Comparison of ENCODE assay signal across 31 cellular contexts in the genomic region with DNA sequence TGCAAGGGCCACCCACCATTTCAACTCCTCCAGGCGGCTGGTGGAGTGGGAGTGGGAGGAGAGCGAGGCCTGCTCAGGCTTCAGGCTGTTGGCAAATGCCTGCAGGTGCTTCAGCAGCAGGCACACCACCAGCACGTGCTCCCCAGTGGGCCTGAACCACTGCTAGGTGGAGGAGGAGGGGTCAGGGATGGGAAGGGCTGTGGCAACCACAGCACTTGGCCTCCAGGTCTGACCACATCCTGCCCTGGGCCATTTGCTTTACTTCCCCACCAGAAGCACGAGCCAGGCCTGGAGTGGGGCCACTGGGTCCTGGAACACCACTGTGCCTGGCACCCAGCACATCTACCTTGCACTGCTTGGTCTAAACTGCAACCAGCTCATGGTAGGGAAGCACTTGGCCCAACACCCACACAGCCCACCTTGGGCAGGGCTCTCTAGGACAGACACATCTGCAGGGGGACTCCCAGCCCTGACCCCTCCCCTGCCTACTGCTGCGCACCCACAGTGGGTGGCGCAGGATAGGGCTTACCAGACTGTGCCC. TPM values are rescaled to one million over a fixed set of nuclear protein-coding genes. Genes with fewer than 3 reads are reported as not detected.
A peak's percentile ranks its signal among the peaks of the same experiment; 100 is the strongest.
DNase-seq lines count a peak whose midpoint lies in the region; ATAC-seq lines count a peak whose summit lies in the region.
"Had no signal": no experiment of that assay in that cellular context is flagged by ENCODE, and none has a peak within 500 bp of the region (broad histone marks: within the 10 kb centered on the region; RNA-seq: fewer than 3 reads in every experiment).

No MANE protein-coding gene starts in this region.

- ATAC-seq in HG03432 (IDR thresholded peaks at IDR 0.05; ENCODE audit: unreplicated experiment) = no peak
- ATAC-seq: activated CD4-positive, alpha-beta T cell treated with anti-CD3 and anti-CD28 coated beads for 36 hours; heart right ventricle; lower lobe of right lung; naive thymus-derived CD4-positive, alpha-beta T cell; PC-3 had no signal

- peak; percentile 71 for DNase-seq in GF-D8 (lab: John Stamatoyannopoulos, UW)
- DNase-seq in HT1080 (ENCODE audit: low read depth) = peak; percentile 64
- peak; percentile 67 for DNase-seq in UCSD-AML1 (lab: John Stamatoyannopoulos, UW; ENCODE audit: unreplicated experiment)
- DNase-seq in posterior vena cava (ENCODE audit: low spot score) = peak; percentile 74
- DNase-seq in amniotic stem cell (lab: John Stamatoyannopoulos, UW) = no peak
- DNase-seq in NCI-H2081 (lab: John Stamatoyannopoulos, UW) = no peak
- DNase-seq: activated CD4-positive, alpha-beta T cell treated with anti-CD3 and anti-CD28 coated beads for 36 hours; activated T-cell treated with anti-CD3 and anti-CD28 coated beads for 4 hours; amygdala; brain microvascular endothelial cell; heart right ventricle; lower lobe of right lung; MV-4-11; naive thymus-derived CD4-positive, alpha-beta T cell; NCI-H146; NCI-H446 treated with DMSO at 0.1 percent for 48 hours; NCI-H774; occipital lobe; PC-3; sigmoid colon; SK-N-SH; stimulated activated CD4-positive, alpha-beta T cell treated with anti-CD3 and anti-CD28 coated beads, Interleukin-4, amount 100 ng/mL, for 1 hour; substantia nigra had no signal

- intact Hi-C loops in posterior vena cava (cut with DNase I) = no loop called here

RNA-seq across cellular contexts. Expression of gene TUBA3C, which starts 26.2 kb away (rescaled TPM):
- 186 and 189 TPM in 2 replicates for total RNA-seq in HT1080 (2014; rRNA removed; shearing (Covaris generic))
- 78.6 and 99.2 TPM in 2 replicates for polyA plus RNA-seq in HT1080 (2015; cell fraction: cytosol; rRNA removed)
- polyA plus RNA-seq in HT1080 (2015; cell fraction: nucleus; rRNA removed) = 78.0 and 85.9 TPM in 2 replicates
- total RNA-seq in posterior vena cava = not detected
- total RNA-seq: activated CD4-positive, alpha-beta T cell treated with anti-CD3 and anti-CD28 coated beads for 36 hours; Caco-2; cerebellum; frontal cortex; H1; lower lobe of right lung; naive thymus-derived CD4-positive, alpha-beta T cell; occipital lobe; PC-3; pulmonary artery endothelial cell; sigmoid colon; T-helper 2 cell treated with Interferon-gamma antibody and Interleukin-4, amounts not matched to agents 100 ng/mL and 5 ng/mL, for 36 hours; upper lobe of left lung had no signal
- polyA plus RNA-seq: H1; naive thymus-derived CD4-positive, alpha-beta T cell; sigmoid colon had no signal

Comparison
In these comparisons a context has a peak if more than half of its experiments do, and no peak if none do; other contexts are left out.
1. DNase-seq: peak in GF-D8 (single experiment), HT1080 (single experiment), UCSD-AML1 (single experiment) and posterior vena cava (single experiment); none in amniotic stem cell (single experiment) and NCI-H2081 (0 of 2).
2. RNA of gene TUBA3C, which starts 26.2 kb away (total RNA-seq): 186 to 189 TPM in HT1080; not detected in posterior vena cava; every median in the first group is over 100 times any median in the second.